In genomic region chr7:26179422-26179821, GRCh38 we compare ENCODE assay signal across 17 cellular contexts.
"Had no signal": no experiment of that assay in that cellular context is flagged by ENCODE, and none has a peak within 500 bp of the region (broad histone marks: within the 10 kb centered on the region; RNA-seq: fewer than 3 reads in every experiment).

No MANE protein-coding gene starts in this region.

- H3K27ac ChIP-seq: cardiac muscle cell, esophagus squamous epithelium, hepatocyte, neutrophil, parathyroid adenoma, suprapubic skin, transverse colon, uterus had no signal

- H3K79me2 ChIP-seq: hepatocyte, parathyroid adenoma had no signal

- H3K4me2 ChIP-seq: hepatocyte had no signal

- H3K27me3 ChIP-seq: cardiac muscle cell, esophagus squamous epithelium, hepatocyte, neutrophil, suprapubic skin, transverse colon, uterus had no signal

- H3K4me3 ChIP-seq: cardiac muscle cell, esophagus squamous epithelium, hepatocyte, suprapubic skin, transverse colon, uterus had no signal

- DNase-seq: activated CD4-positive, alpha-beta T cell treated with anti-CD3 and anti-CD28 coated beads, Interleukin-2, amount 50 U/mL, for 1 hour; effector CD8-positive, alpha-beta T cell; esophagus squamous epithelium; mesenchymal stem cell; naive thymus-derived CD4-positive, alpha-beta T cell; stimulated activated CD4-positive, alpha-beta T cell treated with anti-CD3 and anti-CD28 coated beads, Interleukin-2, amount 100 ng/mL, for 24 hours; transverse colon; uterus had no signal

- H3K9me3 ChIP-seq: esophagus squamous epithelium, neutrophil, suprapubic skin, transverse colon, uterus had no signal

- H3K9ac ChIP-seq: parathyroid adenoma had no signal

- H3K4me1 ChIP-seq: suprapubic skin, transverse colon, uterus had no signal

- H3K27ac Mint-ChIP-seq: dendritic cell treated with granulocyte-macrophage colony-stimulating factor and Interleukin-4, amounts not matched to agents 40 ng/mL and 50 ng/mL, for 4 days had no signal

- H3K27me3 Mint-ChIP-seq: activated naive CD4-positive, alpha-beta T cell treated with anti-CD3 and anti-CD28 coated beads, Interleukin-2, amount 50 U/mL, for 24 hours; dendritic cell treated with granulocyte-macrophage colony-stimulating factor and Interleukin-4, amounts not matched to agents 40 ng/mL and 50 ng/mL, for 4 days; naive thymus-derived CD4-positive, alpha-beta T cell; stimulated activated naive CD8-positive, alpha-beta T cell treated with anti-CD3 and anti-CD28 coated beads, Interleukin-15, Interleukin-2, amounts not matched to agents 100 ng/mL and 50 ng/mL, for 24 hours had no signal

- ATAC-seq: activated CD4-positive, CD25-positive, alpha-beta regulatory T cell treated with anti-CD3 and anti-CD28 coated beads, Interleukin-2, amount 50 U/mL, for 24 hours; naive thymus-derived CD4-positive, alpha-beta T cell had no signal

- H3K4me3 Mint-ChIP-seq: activated naive CD4-positive, alpha-beta T cell treated with anti-CD3 and anti-CD28 coated beads, Interleukin-2, amount 50 U/mL, for 24 hours; dendritic cell treated with granulocyte-macrophage colony-stimulating factor and Interleukin-4, amounts not matched to agents 40 ng/mL and 50 ng/mL, for 4 days; naive thymus-derived CD4-positive, alpha-beta T cell; stimulated activated naive CD8-positive, alpha-beta T cell treated with anti-CD3 and anti-CD28 coated beads, Interleukin-15, Interleukin-2, amounts not matched to agents 100 ng/mL and 50 ng/mL, for 24 hours had no signal

- H2AFZ ChIP-seq: hepatocyte, parathyroid adenoma had no signal

- H3K36me3 ChIP-seq: cardiac muscle cell, suprapubic skin, transverse colon, uterus had no signal

- H3K9me3 Mint-ChIP-seq: dendritic cell treated with granulocyte-macrophage colony-stimulating factor and Interleukin-4, amounts not matched to agents 40 ng/mL and 50 ng/mL, for 4 days; stimulated activated naive CD8-positive, alpha-beta T cell treated with anti-CD3 and anti-CD28 coated beads, Interleukin-15, Interleukin-2, amounts not matched to agents 100 ng/mL and 50 ng/mL, for 24 hours had no signal
